1 cellular context compared by ENCODE assay signal in genomic region chr18:8767356-8767755, GRCh38.
TF ChIP-seq lines count a peak whose summit lies in the region.

No MANE protein-coding gene starts in this region.

TF ChIP-seq in GM23338, 12 proteins besides CTCF, POLR2A, EP300 and RAD21 (continued from another document):
- TF ChIP-seq, protein P1, sequence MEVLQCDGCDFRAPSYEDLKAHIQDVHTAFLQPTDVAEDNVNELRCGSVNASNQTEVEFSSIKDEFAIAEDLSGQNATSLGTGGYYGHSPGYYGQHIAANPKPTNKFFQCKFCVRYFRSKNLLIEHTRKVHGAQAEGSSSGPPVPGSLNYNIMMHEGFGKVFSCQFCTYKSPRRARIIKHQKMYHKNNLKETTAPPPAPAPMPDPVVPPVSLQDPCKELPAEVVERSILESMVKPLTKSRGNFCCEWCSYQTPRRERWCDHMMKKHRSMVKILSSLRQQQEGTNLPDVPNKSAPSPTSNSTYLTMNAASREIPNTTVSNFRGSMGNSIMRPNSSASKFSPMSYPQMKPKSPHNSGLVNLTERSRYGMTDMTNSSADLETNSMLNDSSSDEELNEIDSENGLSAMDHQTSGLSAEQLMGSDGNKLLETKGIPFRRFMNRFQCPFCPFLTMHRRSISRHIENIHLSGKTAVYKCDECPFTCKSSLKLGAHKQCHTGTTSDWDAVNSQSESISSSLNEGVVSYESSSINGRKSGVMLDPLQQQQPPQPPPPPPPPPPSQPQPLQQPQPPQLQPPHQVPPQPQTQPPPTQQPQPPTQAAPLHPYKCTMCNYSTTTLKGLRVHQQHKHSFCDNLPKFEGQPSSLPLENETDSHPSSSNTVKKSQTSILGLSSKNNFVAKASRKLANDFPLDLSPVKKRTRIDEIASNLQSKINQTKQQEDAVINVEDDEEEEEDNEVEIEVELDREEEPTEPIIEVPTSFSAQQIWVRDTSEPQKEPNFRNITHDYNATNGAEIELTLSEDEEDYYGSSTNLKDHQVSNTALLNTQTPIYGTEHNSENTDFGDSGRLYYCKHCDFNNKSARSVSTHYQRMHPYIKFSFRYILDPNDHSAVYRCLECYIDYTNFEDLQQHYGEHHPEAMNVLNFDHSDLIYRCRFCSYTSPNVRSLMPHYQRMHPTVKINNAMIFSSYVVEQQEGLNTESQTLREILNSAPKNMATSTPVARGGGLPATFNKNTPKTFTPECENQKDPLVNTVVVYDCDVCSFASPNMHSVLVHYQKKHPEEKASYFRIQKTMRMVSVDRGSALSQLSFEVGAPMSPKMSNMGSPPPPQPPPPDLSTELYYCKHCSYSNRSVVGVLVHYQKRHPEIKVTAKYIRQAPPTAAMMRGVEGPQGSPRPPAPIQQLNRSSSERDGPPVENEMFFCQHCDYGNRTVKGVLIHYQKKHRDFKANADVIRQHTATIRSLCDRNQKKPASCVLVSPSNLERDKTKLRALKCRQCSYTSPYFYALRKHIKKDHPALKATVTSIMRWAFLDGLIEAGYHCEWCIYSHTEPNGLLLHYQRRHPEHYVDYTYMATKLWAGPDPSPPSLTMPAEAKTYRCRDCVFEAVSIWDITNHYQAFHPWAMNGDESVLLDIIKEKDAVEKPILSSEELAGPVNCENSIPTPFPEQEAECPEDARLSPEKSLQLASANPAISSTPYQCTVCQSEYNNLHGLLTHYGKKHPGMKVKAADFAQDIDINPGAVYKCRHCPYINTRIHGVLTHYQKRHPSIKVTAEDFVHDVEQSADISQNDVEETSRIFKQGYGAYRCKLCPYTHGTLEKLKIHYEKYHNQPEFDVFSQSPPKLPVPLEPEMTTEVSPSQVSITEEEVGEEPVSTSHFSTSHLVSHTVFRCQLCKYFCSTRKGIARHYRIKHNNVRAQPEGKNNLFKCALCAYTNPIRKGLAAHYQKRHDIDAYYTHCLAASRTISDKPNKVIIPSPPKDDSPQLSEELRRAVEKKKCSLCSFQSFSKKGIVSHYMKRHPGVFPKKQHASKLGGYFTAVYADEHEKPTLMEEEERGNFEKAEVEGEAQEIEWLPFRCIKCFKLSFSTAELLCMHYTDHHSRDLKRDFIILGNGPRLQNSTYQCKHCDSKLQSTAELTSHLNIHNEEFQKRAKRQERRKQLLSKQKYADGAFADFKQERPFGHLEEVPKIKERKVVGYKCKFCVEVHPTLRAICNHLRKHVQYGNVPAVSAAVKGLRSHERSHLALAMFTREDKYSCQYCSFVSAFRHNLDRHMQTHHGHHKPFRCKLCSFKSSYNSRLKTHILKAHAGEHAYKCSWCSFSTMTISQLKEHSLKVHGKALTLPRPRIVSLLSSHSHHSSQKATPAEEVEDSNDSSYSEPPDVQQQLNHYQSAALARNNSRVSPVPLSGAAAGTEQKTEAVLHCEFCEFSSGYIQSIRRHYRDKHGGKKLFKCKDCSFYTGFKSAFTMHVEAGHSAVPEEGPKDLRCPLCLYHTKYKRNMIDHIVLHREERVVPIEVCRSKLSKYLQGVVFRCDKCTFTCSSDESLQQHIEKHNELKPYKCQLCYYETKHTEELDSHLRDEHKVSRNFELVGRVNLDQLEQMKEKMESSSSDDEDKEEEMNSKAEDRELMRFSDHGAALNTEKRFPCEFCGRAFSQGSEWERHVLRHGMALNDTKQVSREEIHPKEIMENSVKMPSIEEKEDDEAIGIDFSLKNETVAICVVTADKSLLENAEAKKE (CRISPR knock-in tag; IDR thresholded peaks at IDR 0.05) = no peak
- TF ChIP-seq STAT1 (IDR thresholded peaks at IDR 0.05; ENCODE audit: unreplicated experiment) (no peak), REST (IDR thresholded peaks at IDR 0.05; ENCODE audit: unreplicated experiment) (no peak)
TF ChIP-seq in GM23338: peak in this region for 0.
